ENCODE assay signal across 1 cellular context in the genomic region with DNA sequence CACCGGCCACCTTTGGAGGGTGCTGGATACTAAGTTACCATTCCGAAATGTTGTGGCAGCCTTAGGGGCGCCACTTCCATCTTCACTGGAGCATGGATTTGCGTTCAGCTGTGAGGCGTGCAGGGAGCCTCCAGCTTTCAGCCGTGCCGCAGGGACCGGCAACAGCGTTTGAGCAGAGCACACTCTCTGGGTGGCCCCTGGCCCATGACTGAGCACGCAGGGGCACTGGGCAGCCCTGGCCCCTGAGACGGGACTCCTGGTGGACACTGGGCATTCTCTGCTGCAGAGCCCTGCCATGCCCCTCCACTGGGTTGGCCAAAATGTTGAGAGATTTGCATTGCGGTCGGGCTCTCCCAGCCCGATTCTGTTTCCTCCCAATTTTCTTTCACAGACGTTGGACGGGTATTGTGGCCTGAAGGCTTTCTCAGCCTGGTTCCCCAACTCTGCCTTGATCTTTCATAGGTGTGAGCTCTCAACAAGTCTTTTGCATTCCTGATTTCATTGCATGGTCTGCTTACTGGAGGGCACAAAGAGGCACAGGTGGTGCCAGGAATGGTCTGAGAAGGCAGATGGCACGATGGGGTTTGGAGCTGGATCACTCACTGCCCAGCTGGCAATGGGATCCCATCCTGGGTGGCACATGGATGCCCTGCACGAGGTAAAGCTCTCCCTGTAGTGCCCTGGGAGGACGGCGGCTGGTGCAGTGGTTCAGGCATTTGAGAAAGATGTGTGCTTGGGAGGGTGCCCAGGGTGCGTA.
TF ChIP-seq lines count a peak whose summit lies in the region.

No MANE protein-coding gene starts in this region.

TF ChIP-seq in K562, 482 proteins besides CTCF, POLR2A, EP300 and RAD21:
- TF ChIP-seq ZNF239 (CRISPR knock-in tag; IDR thresholded peaks at IDR 0.05) (no peak), RBM39 (optimal IDR thresholded peaks at IDR 0.05; ENCODE audit: low read depth, low read length) (no peak), KAT7 (CRISPR knock-in tag; IDR thresholded peaks at IDR 0.05; ENCODE audit: borderline replicate concordance) (no peak), SUPT5H (IDR thresholded peaks at IDR 0.05) (no peak), STAG1 (CRISPR knock-in tag; IDR thresholded peaks at IDR 0.05; ENCODE audit: borderline replicate concordance) (0 out of 2 replicates have a peak, but pooled peaks have one; percentile 13), ELF4 (CRISPR knock-in tag; IDR thresholded peaks at IDR 0.05) (no peak)
- TF ChIP-seq, protein P1, sequence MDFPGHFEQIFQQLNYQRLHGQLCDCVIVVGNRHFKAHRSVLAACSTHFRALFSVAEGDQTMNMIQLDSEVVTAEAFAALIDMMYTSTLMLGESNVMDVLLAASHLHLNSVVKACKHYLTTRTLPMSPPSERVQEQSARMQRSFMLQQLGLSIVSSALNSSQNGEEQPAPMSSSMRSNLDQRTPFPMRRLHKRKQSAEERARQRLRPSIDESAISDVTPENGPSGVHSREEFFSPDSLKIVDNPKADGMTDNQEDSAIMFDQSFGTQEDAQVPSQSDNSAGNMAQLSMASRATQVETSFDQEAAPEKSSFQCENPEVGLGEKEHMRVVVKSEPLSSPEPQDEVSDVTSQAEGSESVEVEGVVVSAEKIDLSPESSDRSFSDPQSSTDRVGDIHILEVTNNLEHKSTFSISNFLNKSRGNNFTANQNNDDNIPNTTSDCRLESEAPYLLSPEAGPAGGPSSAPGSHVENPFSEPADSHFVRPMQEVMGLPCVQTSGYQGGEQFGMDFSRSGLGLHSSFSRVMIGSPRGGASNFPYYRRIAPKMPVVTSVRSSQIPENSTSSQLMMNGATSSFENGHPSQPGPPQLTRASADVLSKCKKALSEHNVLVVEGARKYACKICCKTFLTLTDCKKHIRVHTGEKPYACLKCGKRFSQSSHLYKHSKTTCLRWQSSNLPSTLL (IDR thresholded peaks at IDR 0.05), result no peak
